Comparison of ENCODE assay signal across 8 cellular contexts in genomic region chr1:210342986-210343780, GRCh38. TPM values are rescaled to one million over a fixed set of nuclear protein-coding genes. Genes with fewer than 3 reads are reported as not detected.
DNase-seq lines count a peak whose midpoint lies in the region; ATAC-seq and TF ChIP-seq lines count a peak whose summit lies in the region.

No MANE protein-coding gene starts in this region.

- H3K79me2 ChIP-seq in OCI-LY3 (ENCODE audit: low read length): no peaks in the 10 kb centered on the region

- TF ChIP-seq CTCF in OCI-LY3 (IDR thresholded peaks at IDR 0.05; ENCODE audit: low read depth, low read length) (no peak), kidney epithelial cell (IDR thresholded peaks at IDR 0.05; ENCODE audit: insufficient read depth, low read length, poor library complexity, severe bottlenecking) (no peak)

- H3K9me3 ChIP-seq in OCI-LY3 (ENCODE audit: insufficient read depth, low read length): no peaks in the 10 kb centered on the region

- peak; percentile 70 for ATAC-seq in GM18511 (IDR thresholded peaks at IDR 0.05; ENCODE audit: unreplicated experiment)
- peak; percentile 55 for ATAC-seq in HG02678 (IDR thresholded peaks at IDR 0.05; ENCODE audit: unreplicated experiment)

- peak overlapping the region; percentile 87 for H3K4me2 ChIP-seq in OCI-LY3 (ENCODE audit: low read length)

- H3K27me3 ChIP-seq in OCI-LY3 (ENCODE audit: low read depth, low read length): 0 out of 2 replicates have a peak, but pooled peaks cover 7% of the 10 kb centered on the region
- no peaks in the 10 kb centered on the region for H3K27me3 ChIP-seq in kidney epithelial cell (ENCODE audit: control insufficient read depth, insufficient read depth, low read length)

- H3K27ac Mint-ChIP-seq in activated T-cell treated with anti-CD3 and anti-CD28 coated beads, Interleukin-2, amount 50 U/mL, for 24 hours: no peak overlapping the region

- no peaks in the 10 kb centered on the region for H3K36me3 Mint-ChIP-seq in activated T-cell treated with anti-CD3 and anti-CD28 coated beads, Interleukin-2, amount 50 U/mL, for 24 hours (ENCODE audit: low read depth)

- H3K9me3 Mint-ChIP-seq in activated T-cell treated with anti-CD3 and anti-CD28 coated beads, Interleukin-2, amount 50 U/mL, for 24 hours: no peaks in the 10 kb centered on the region

- no peaks in the 10 kb centered on the region for H3K36me3 ChIP-seq in OCI-LY3 (replicated peaks; ENCODE audit: low read depth, low read length)
- H3K36me3 ChIP-seq in kidney epithelial cell (ENCODE audit: control insufficient read depth, insufficient read depth, low read length): no peaks in the 10 kb centered on the region

- no peaks in the 10 kb centered on the region for H3K27me3 Mint-ChIP-seq in activated T-cell treated with anti-CD3 and anti-CD28 coated beads, Interleukin-2, amount 50 U/mL, for 24 hours

- peaks cover 39% of the 10 kb centered on the region for H3K4me1 Mint-ChIP-seq in activated T-cell treated with anti-CD3 and anti-CD28 coated beads, Interleukin-2, amount 50 U/mL, for 24 hours (ENCODE audit: low read depth)

- H4K20me1 ChIP-seq in OCI-LY3 (ENCODE audit: insufficient read depth, low read length): no peaks in the 10 kb centered on the region

- no peak for DNase-seq in kidney epithelial cell (ENCODE audit: low read depth)
- no peak for DNase-seq in DMS53 treated with DMSO at 0.1 percent for 48 hours (lab: John Stamatoyannopoulos, UW; ENCODE audit: unreplicated experiment)
- DNase-seq in activated T-cell treated with anti-CD3 and anti-CD28 coated beads, Interleukin-2, amount 50 U/mL, for 24 hours: no peak
- no peak for DNase-seq in dermis blood vessel endothelial cell
- DNase-seq in Kasumi-1 (lab: John Stamatoyannopoulos, UW): no peak

- H3K4me3 Mint-ChIP-seq in activated T-cell treated with anti-CD3 and anti-CD28 coated beads, Interleukin-2, amount 50 U/mL, for 24 hours: no peak overlapping the region

- peaks cover 63% of the 10 kb centered on the region for H3K4me1 ChIP-seq in OCI-LY3 (ENCODE audit: low read length)

- H3K4me3 ChIP-seq in OCI-LY3 (ENCODE audit: low read length) (peak overlapping the region; percentile 73), kidney epithelial cell (ENCODE audit: low read depth, low read length) (peak overlapping the region; percentile 20)

- H2AFZ ChIP-seq in OCI-LY3 (ENCODE audit: low read depth, low read length): peak overlapping the region; percentile 68

- peak overlapping the region; percentile 55 for H3K9ac ChIP-seq in OCI-LY3 (ENCODE audit: low read length)

- 0 out of 2 replicates have a peak overlapping the region, but pooled peaks have one; percentile 8 for H3K27ac ChIP-seq in OCI-LY3 (ENCODE audit: low read length)

RNA-seq across cellular contexts. Expression of gene HHAT, which starts 14.5 kb away (rescaled TPM):
- total RNA-seq in kidney epithelial cell (12.9 and 15.0 TPM in 2 replicates), dermis blood vessel endothelial cell (1.8 and 4.8 TPM in 2 replicates)
